ENCODE assay signal across 10 cellular contexts in genomic region chr20:29790510-29790909, GRCh38.
"Had no signal": no experiment of that assay in that cellular context is flagged by ENCODE, and none has a peak within 500 bp of the region (broad histone marks: within the 10 kb centered on the region; RNA-seq: fewer than 3 reads in every experiment).

No MANE protein-coding gene starts in this region.

- H3K4me3 ChIP-seq: GM23248, GM23338, HAP-1 had no signal

- ATAC-seq: GM23338, HCT116 had no signal

- H2AFZ ChIP-seq: GM23248, GM23338 had no signal

- H3K9me3 ChIP-seq: HAP-1 had no signal

- H3K4me2 ChIP-seq: GM23338 had no signal

- H3K9ac ChIP-seq: GM23248 had no signal

- FAIRE-seq: H1 had no signal

- H3K4me1 ChIP-seq: HAP-1 had no signal

- DNase-seq: GM23248, GOT3, H7, H9, HCEC 1CT, HFFc6 had no signal

- H3K36me3 ChIP-seq: HAP-1 had no signal

- H3K27ac ChIP-seq: GM23248 had no signal
